In genomic region chr10:73781548-73781878, GRCh38 we compare ENCODE assay signal across 1 cellular context.
TF ChIP-seq lines count a peak whose summit lies in the region.

No MANE protein-coding gene starts in this region.

TF ChIP-seq in HCT116, 20 proteins besides CTCF, POLR2A, EP300 and RAD21 (continued from another document):
- TF ChIP-seq ZBTB33 (IDR thresholded peaks at IDR 0.05; ENCODE audit: extremely low read depth, insufficient replicate concordance, low read length) (no peak), ELF1 (IDR thresholded peaks at IDR 0.05; ENCODE audit: borderline replicate concordance, low read depth) (no peak), EZH2phosphoT487 (IDR thresholded peaks at IDR 0.05; ENCODE audit: borderline replicate concordance) (no peak), SP1 (IDR thresholded peaks at IDR 0.05; ENCODE audit: low read depth) (no peak), POLR2AphosphoS5 (IDR thresholded peaks at IDR 0.05; ENCODE audit: low read depth, low read length) (no peak), MAX (IDR thresholded peaks at IDR 0.05) (no peak), YY1 (IDR thresholded peaks at IDR 0.05; ENCODE audit: extremely low read depth, insufficient replicate concordance, low read depth, low read length) (no peak), CEBPB (IDR thresholded peaks at IDR 0.05; ENCODE audit: low read depth) (no peak), EGR1 (IDR thresholded peaks at IDR 0.05; ENCODE audit: low read depth) (no peak)
